ENCODE assay signal across 6 cellular contexts in the genomic region with DNA sequence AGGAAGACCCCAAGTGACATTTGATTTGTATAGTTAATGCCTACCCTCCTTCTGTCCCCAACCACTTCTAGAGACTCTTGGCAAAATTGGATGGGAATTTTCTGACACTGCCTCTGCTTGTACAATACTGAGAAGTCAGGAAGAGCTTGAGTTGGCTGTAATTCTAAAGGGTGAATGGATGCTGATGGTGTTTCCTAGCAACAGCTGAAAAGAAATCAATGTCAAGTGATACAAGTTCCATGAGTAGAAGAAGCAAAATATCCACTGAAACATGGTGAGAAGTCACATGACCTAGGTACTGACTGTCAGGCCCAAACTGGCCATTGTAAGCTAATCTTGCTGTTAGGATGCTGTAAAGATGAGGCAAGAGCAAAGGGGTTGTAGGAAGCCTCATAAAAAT.
"Had no signal": no experiment of that assay in that cellular context is flagged by ENCODE, and none has a peak within 500 bp of the region (broad histone marks: within the 10 kb centered on the region; RNA-seq: fewer than 3 reads in every experiment).

No MANE protein-coding gene starts in this region.

- H3K4me2 ChIP-seq: GM23338 had no signal

- H3K27ac Mint-ChIP-seq: GM23338, H9, IgD-negative memory B cell had no signal

- H3K4me3 ChIP-seq: GM23338 had no signal

- H3K4me3 Mint-ChIP-seq: GM23338, H9, IgD-negative memory B cell had no signal

- H3K27ac ChIP-seq: HL-60 had no signal

- H3K9me3 Mint-ChIP-seq: GM23338, H9, IgD-negative memory B cell had no signal

- DNase-seq: H9, HCEC 1CT had no signal

- H2AFZ ChIP-seq: GM23338 had no signal

- H3K4me1 Mint-ChIP-seq: GM23338, H9 had no signal

- ATAC-seq: GM23338, HepG2 had no signal

- H3K36me3 Mint-ChIP-seq: IgD-negative memory B cell had no signal
